Comparison of ENCODE assay signal across 18 cellular contexts in genomic region chr4:54484361-54484760, GRCh38.
A peak's percentile ranks its signal among the peaks of the same experiment; 100 is the strongest.
DNase-seq lines count a peak whose midpoint lies in the region; ATAC-seq lines count a peak whose summit lies in the region.
"Had no signal": no experiment of that assay in that cellular context is flagged by ENCODE, and none has a peak within 500 bp of the region (broad histone marks: within the 10 kb centered on the region; RNA-seq: fewer than 3 reads in every experiment).

No MANE protein-coding gene starts in this region.

- no peaks in the 10 kb centered on the region for H3K27me3 Mint-ChIP-seq in stimulated activated naive CD8-positive, alpha-beta T cell treated with anti-CD3 and anti-CD28 coated beads, Interleukin-15, amount 100 ng/mL, for 72 hours
- H3K27me3 Mint-ChIP-seq: type B pancreatic cell had no signal

- no peak for ATAC-seq in HG03571 (IDR thresholded peaks at IDR 0.05; ENCODE audit: unreplicated experiment)
- no peak for ATAC-seq in GM19452 (IDR thresholded peaks at IDR 0.05; ENCODE audit: unreplicated experiment)
- no peak for ATAC-seq in stimulated activated naive CD8-positive, alpha-beta T cell treated with anti-CD3 and anti-CD28 coated beads, Interleukin-15, amount 100 ng/mL, for 72 hours
- ATAC-seq: naive thymus-derived CD4-positive, alpha-beta T cell; pancreas had no signal

- H3K4me1 Mint-ChIP-seq in stimulated activated naive CD8-positive, alpha-beta T cell treated with anti-CD3 and anti-CD28 coated beads, Interleukin-15, amount 100 ng/mL, for 72 hours, result no peaks in the 10 kb centered on the region
- H3K4me1 Mint-ChIP-seq: naive thymus-derived CD4-positive, alpha-beta T cell had no signal

- H3K9me3 Mint-ChIP-seq in stimulated activated naive CD8-positive, alpha-beta T cell treated with anti-CD3 and anti-CD28 coated beads, Interleukin-15, amount 100 ng/mL, for 72 hours, result peaks cover 4 to 12% of the 10 kb centered on the region in 2 donors

- H3K4me3 Mint-ChIP-seq in stimulated activated naive CD8-positive, alpha-beta T cell treated with anti-CD3 and anti-CD28 coated beads, Interleukin-15, amount 100 ng/mL, for 72 hours, result no peak overlapping the region
- H3K4me3 Mint-ChIP-seq: activated naive CD4-positive, alpha-beta T cell treated with anti-CD3 and anti-CD28 coated beads for 36 hours; naive thymus-derived CD4-positive, alpha-beta T cell; T-helper 1 cell treated with Interleukin-12 subunit alpha and Interleukin-12 subunit beta and Interleukin-4 antibody, amounts not matched to agents 30 μg/mL and 1 μg/mL, for 36 hours; type B pancreatic cell had no signal

- no peak overlapping the region for H3K27ac Mint-ChIP-seq in stimulated activated naive CD8-positive, alpha-beta T cell treated with anti-CD3 and anti-CD28 coated beads, Interleukin-15, amount 100 ng/mL, for 72 hours
- H3K27ac Mint-ChIP-seq: activated naive CD4-positive, alpha-beta T cell treated with anti-CD3 and anti-CD28 coated beads for 36 hours; naive thymus-derived CD4-positive, alpha-beta T cell; T-helper 1 cell treated with Interleukin-12 subunit alpha and Interleukin-12 subunit beta and Interleukin-4 antibody, amounts not matched to agents 30 μg/mL and 1 μg/mL, for 36 hours; type B pancreatic cell had no signal

- DNase-seq in COR-L47 (lab: John Stamatoyannopoulos, UW) (peak; percentile 86), NCI-H1417 treated with DMSO at 0.1 percent for 48 hours (lab: John Stamatoyannopoulos, UW) (peak; percentile 16), NCI-H2171 treated with DMSO at 0.1 percent for 48 hours (lab: John Stamatoyannopoulos, UW) (peak; percentile 89), RPMI8226 (peak; percentile 92)
- DNase-seq in stimulated activated CD4-positive, alpha-beta T cell treated with anti-CD3 and anti-CD28 coated beads, Interleukin-4, amount 100 ng/mL, for 1 hour, result no peak
- DNase-seq in stimulated activated naive CD8-positive, alpha-beta T cell treated with anti-CD3 and anti-CD28 coated beads, Interleukin-15, amount 100 ng/mL, for 72 hours, result no peak
- DNase-seq: activated CD4-positive, alpha-beta T cell treated with anti-CD3 and anti-CD28 coated beads, Interleukin-2, amount 50 U/mL, for 4 hours; activated naive CD4-positive, alpha-beta T cell treated with anti-CD3 and anti-CD28 coated beads for 36 hours; H7; naive thymus-derived CD4-positive, alpha-beta T cell; pancreas; SIG-M5; stimulated activated CD4-positive, alpha-beta T cell treated with anti-CD3 and anti-CD28 coated beads, Interleukin-1b, Interleukin-23, amount 100 ng/mL, for 48 hours; stomach had no signal

Comparison
In these comparisons a context has a peak if more than half of its experiments do, and no peak if none do; other contexts are left out.
1. DNase-seq: peak in COR-L47 (single experiment), NCI-H1417 treated with DMSO at 0.1 percent for 48 hours (single experiment), NCI-H2171 treated with DMSO at 0.1 percent for 48 hours (single experiment) and RPMI8226 (single experiment); none in stimulated activated CD4-positive, alpha-beta T cell treated with anti-CD3 and anti-CD28 coated beads, Interleukin-4, amount 100 ng/mL, for 1 hour (single experiment) and stimulated activated naive CD8-positive, alpha-beta T cell treated with anti-CD3 and anti-CD28 coated beads, Interleukin-15, amount 100 ng/mL, for 72 hours (0 of 2).